Comparison of ENCODE assay signal across 21 cellular contexts in genomic region chr1:145750444-145750843, GRCh38. TPM values are rescaled to one million over a fixed set of nuclear protein-coding genes. Genes with fewer than 3 reads are reported as not detected.
DNase-seq lines count a peak whose midpoint lies in the region; ATAC-seq and TF ChIP-seq lines count a peak whose summit lies in the region.
"Had no signal": no experiment of that assay in that cellular context is flagged by ENCODE, and none has a peak within 500 bp of the region (broad histone marks: within the 10 kb centered on the region; RNA-seq: fewer than 3 reads in every experiment).

No MANE protein-coding gene starts in this region.

- peaks cover 53% of the 10 kb centered on the region for H3K4me1 Mint-ChIP-seq in HFFc6 (ENCODE audit: low read depth)
- H3K4me1 Mint-ChIP-seq: CD8-positive, alpha-beta memory T cell had no signal

- H3K23ac ChIP-seq in trophoblast cell (ENCODE audit: low read length), result no peak overlapping the region

- peak overlapping the region; percentile 37 for H4K8ac ChIP-seq in trophoblast cell (ENCODE audit: low read depth, low read length)

- no peak overlapping the region for H3K4ac ChIP-seq in trophoblast cell (ENCODE audit: low read depth, low read length)

- ATAC-seq in heart right ventricle, result no peak
- ATAC-seq: A549, HepG2 had no signal

- WGBS in trophoblast cell (ENCODE audit: extremely low coverage, insufficient coverage, insufficient read length), result no CpG with 5 or more reads among the region's 5 CpGs
- 76 to 81% methylated on average over 5 of the region's 5 CpGs for WGBS in heart right ventricle, 2 donors

- TF ChIP-seq CTCF in HFFc6 (IDR thresholded peaks at IDR 0.05) (no peak), heart right ventricle (IDR thresholded peaks at IDR 0.05) (no peak)

- H2BK12ac ChIP-seq in trophoblast cell (ENCODE audit: low read length), result no peak overlapping the region

- H3K27me3 Mint-ChIP-seq in HFFc6 (ENCODE audit: insufficient read depth), result no peaks in the 10 kb centered on the region
- H3K27me3 Mint-ChIP-seq: CD8-positive, alpha-beta memory T cell had no signal

- H3K4me3 ChIP-seq in adipocyte (ENCODE audit: low read length) (no peak overlapping the region), trophoblast cell (ENCODE audit: low read depth, low read length) (no peak overlapping the region), Karpas-422 (ENCODE audit: low read length) (no peak overlapping the region), heart right ventricle (no peak overlapping the region)
- H3K4me3 ChIP-seq: A549, PC-9 had no signal

- H3K36me3 ChIP-seq in adipocyte (ENCODE audit: control insufficient read depth, insufficient read depth, low read length, severe bottlenecking) (peaks cover 51% of the 10 kb centered on the region), trophoblast cell (ENCODE audit: control insufficient read depth in 1 of 2, insufficient read depth in 2 of 2, low read length in 2 of 2) (peaks cover 10% of the 10 kb centered on the region in 2 experiments), Karpas-422 (ENCODE audit: insufficient read depth, low read length) (peaks cover 4% of the 10 kb centered on the region; the same call in 1 of the 2 replicates), heart right ventricle (peaks cover 0 to 96% (median 76%) of the 10 kb centered on the region in 9 donors)

- H3K79me1 ChIP-seq in trophoblast cell (ENCODE audit: low read length), result peaks cover 7% of the 10 kb centered on the region

- no peak overlapping the region for H3K4me2 ChIP-seq in trophoblast cell (ENCODE audit: low read length)
- no peak overlapping the region for H3K4me2 ChIP-seq in Karpas-422 (ENCODE audit: low read depth, low read length, poor library complexity, severe bottlenecking)
- H3K4me2 ChIP-seq: A549, PC-9 had no signal

- no peaks in the 10 kb centered on the region for H3K79me2 ChIP-seq in trophoblast cell (ENCODE audit: control insufficient read depth, insufficient read depth, low read length, poor library complexity)
- H3K79me2 ChIP-seq in Karpas-422 (ENCODE audit: low read length), result no peaks in the 10 kb centered on the region

- no peaks in the 10 kb centered on the region for H3K9me2 ChIP-seq in Karpas-422 (replicated peaks; ENCODE audit: insufficient read depth, low read length)

- H4K91ac ChIP-seq in trophoblast cell (ENCODE audit: low read depth, low read length), result no peak overlapping the region

- DNase-seq in HFFc6 (no peak), adipocyte (ENCODE audit: low read depth) (peak; percentile 50), fibroblast of peridontal ligament (ENCODE audit: extremely low read depth) (peak; percentile 75), trophoblast cell (no peak), Ammon's horn (ENCODE audit: low spot score) (no peak), Karpas-422 (no peak), heart right ventricle (no peak), COR-L47 (lab: John Stamatoyannopoulos, UW) (no peak)
- DNase-seq: CD8-positive, alpha-beta memory T cell; DMS79; H7; KG1; MV-4-11; NCI-H187; NCI-H226; NCI-H524; NCI-H82; PC-9; SIG-M5 had no signal

- H3K27me3 ChIP-seq in adipocyte (replicated peaks; ENCODE audit: control insufficient read depth, insufficient read depth, low read length), result no peaks in the 10 kb centered on the region
- H3K27me3 ChIP-seq in trophoblast cell (ENCODE audit: insufficient read depth, low read length), result no peaks in the 10 kb centered on the region
- H3K27me3 ChIP-seq in Karpas-422 (ENCODE audit: low read length), result no peaks in the 10 kb centered on the region
- no peaks in the 10 kb centered on the region for H3K27me3 ChIP-seq in heart right ventricle

- peaks cover 46% of the 10 kb centered on the region for H3K4me1 ChIP-seq in adipocyte (ENCODE audit: control insufficient read depth, insufficient read depth, low read length)
- peaks cover 3 to 10% of the 10 kb centered on the region in 2 experiments for H3K4me1 ChIP-seq in trophoblast cell (ENCODE audit: control insufficient read depth in 1 of 2, insufficient read depth in 2 of 2, low read length in 2 of 2)
- peaks cover 5% of the 10 kb centered on the region for H3K4me1 ChIP-seq in Karpas-422 (ENCODE audit: low read length)
- H3K4me1 ChIP-seq in heart right ventricle, result peaks cover 0 to 23% (median 0%) of the 10 kb centered on the region in 9 donors

- H3K36me3 Mint-ChIP-seq in HFFc6 (ENCODE audit: low read depth), result peaks cover 40% of the 10 kb centered on the region

- H3K9me3 Mint-ChIP-seq in HFFc6, result no peaks in the 10 kb centered on the region
- H3K9me3 Mint-ChIP-seq: CD8-positive, alpha-beta memory T cell had no signal

- H3K9ac ChIP-seq in adipocyte (ENCODE audit: low read length) (no peak overlapping the region), trophoblast cell (ENCODE audit: low read length) (no peak overlapping the region), Karpas-422 (ENCODE audit: low read length) (no peak overlapping the region)

- no peaks in the 10 kb centered on the region for H4K20me1 ChIP-seq in Karpas-422 (ENCODE audit: insufficient read depth, low read depth, low read length)

- H3K18ac ChIP-seq in trophoblast cell (ENCODE audit: low read length), result no peak overlapping the region

- H2AFZ ChIP-seq in trophoblast cell (ENCODE audit: insufficient read depth, low read length, poor library complexity) (no peak overlapping the region), Karpas-422 (ENCODE audit: low read length) (no peak overlapping the region)
- H2AFZ ChIP-seq: PC-9 had no signal

- no peak overlapping the region for H2AK5ac ChIP-seq in trophoblast cell (ENCODE audit: low read length)

- H2BK120ac ChIP-seq in trophoblast cell (ENCODE audit: insufficient read depth, low read length, poor library complexity), result peak overlapping the region; percentile 33

- no peak overlapping the region for H4K12ac ChIP-seq in trophoblast cell (ENCODE audit: low read depth, low read length)

- intact Hi-C loops in heart right ventricle (cut with DNase I), result loop anchor here in 1 of 10 donors (2.0 kb wide), 1 partner anchor 40 kb away; no protein-coding TSS in a partner anchor

- H3K4me3 Mint-ChIP-seq in HFFc6, result peak overlapping the region; percentile 74; the same call in 1 of the 2 replicates
- H3K4me3 Mint-ChIP-seq: CD8-positive, alpha-beta memory T cell had no signal

- H3K27ac ChIP-seq in trophoblast cell (ENCODE audit: low read depth, low read length) (peak overlapping the region; percentile 82), Karpas-422 (ENCODE audit: low read length) (no peak overlapping the region), heart right ventricle (no peak overlapping the region)
- H3K27ac ChIP-seq: PC-9 had no signal

- no peak overlapping the region for H3K14ac ChIP-seq in trophoblast cell (ENCODE audit: low read length)

- H3K9me3 ChIP-seq in adipocyte (ENCODE audit: control insufficient read depth, low read length) (no peaks in the 10 kb centered on the region), trophoblast cell (ENCODE audit: insufficient read depth, low read depth, low read length) (no peaks in the 10 kb centered on the region), Karpas-422 (ENCODE audit: low read length) (no peaks in the 10 kb centered on the region), heart right ventricle (no peaks in the 10 kb centered on the region)
- H3K9me3 ChIP-seq: A549 had no signal

- peak overlapping the region; percentile 39 for H2BK5ac ChIP-seq in trophoblast cell (ENCODE audit: low read depth, low read length, poor library complexity)

- H3K27ac Mint-ChIP-seq in HFFc6, result peak overlapping the region; percentile 92

RNA-seq across cellular contexts. Expression of gene CD160, which starts 31.1 kb away (rescaled TPM):
- not detected for total RNA-seq in HFFc6 (2021; fragmentation: NEBNext Ultra II Directional; extraction: Animal tissue kit (Norgen Biotek cat#: 25700))
- 0.28 and 0.30 TPM in 2 replicates for polyA plus RNA-seq in trophoblast cell (2013)
- not detected in 2 replicates for total RNA-seq in Karpas-422 (2014; rRNA removed; shearing (Covaris generic); ENCODE audit: low replicate concordance)
- total RNA-seq in heart right ventricle, result under 1 TPM in 2 of 10 donors, not detected in 8; 0.18 to 0.58 TPM
- polyA plus RNA-seq in heart right ventricle, result under 1 TPM in 1 of 2 donors, not detected in 1; 0.03 TPM
- total RNA-seq: HepG2, PC-9 had no signal

RNA-seq across cellular contexts. Expression of gene PDZK1, which starts 43.3 kb away (rescaled TPM):
- 1 to 10 TPM in 2 of 6 experiments, under 1 TPM in 4; 0.50 to 1.5 (median 0.88) TPM for total RNA-seq in HFFc6 (2021; fragmentation: NEBNext Ultra II Directional; extraction: Animal tissue kit (Norgen Biotek cat#: 25700))
- 34.7 and 36.3 TPM in 2 replicates for polyA plus RNA-seq in trophoblast cell (2013)
- not detected in 2 replicates for total RNA-seq in Karpas-422 (2014; rRNA removed; shearing (Covaris generic); ENCODE audit: low replicate concordance)
- total RNA-seq in heart right ventricle, result 1 to 10 TPM in 1 of 10 donors, under 1 TPM in 2, not detected in 7; 0.44 to 2.0 (median 0.47) TPM
- polyA plus RNA-seq in heart right ventricle, result under 1 TPM; 0.17 to 0.44 TPM
- total RNA-seq: CD8-positive, alpha-beta memory T cell had no signal

Comparison
In these comparisons a context has a peak if more than half of its experiments do, and no peak if none do; other contexts are left out.
1. DNase-seq: peak in adipocyte (single experiment) and fibroblast of peridontal ligament (single experiment); none in HFFc6 (single experiment), trophoblast cell (0 of 2), Ammon's horn (single experiment), Karpas-422 (single experiment), heart right ventricle (0 of 2) and COR-L47 (single experiment).